ENCODE assay signal across 34 cellular contexts in genomic region chr6:108665495-108666196, GRCh38.
A peak's percentile ranks its signal among the peaks of the same experiment; 100 is the strongest.
DNase-seq lines count a peak whose midpoint lies in the region; ATAC-seq, FAIRE-seq and TF ChIP-seq lines count a peak whose summit lies in the region.
"Had no signal": no experiment of that assay in that cellular context is flagged by ENCODE, and none has a peak within 500 bp of the region (broad histone marks: within the 10 kb centered on the region; RNA-seq: fewer than 3 reads in every experiment).

No MANE protein-coding gene starts in this region.

- no peaks in the 10 kb centered on the region for H3K9me1 ChIP-seq in keratinocyte (ENCODE audit: control insufficient read depth, extremely low read depth, insufficient read depth, low read length)

- ATAC-seq in activated CD4-positive, CD25-positive, alpha-beta regulatory T cell treated with anti-CD3 and anti-CD28 coated beads, Interleukin-2, amount 50 U/mL, for 24 hours = peak; percentile 13 to 60
- ATAC-seq in GM19351 (IDR thresholded peaks at IDR 0.05; ENCODE audit: unreplicated experiment) (no peak), HG03108 (IDR thresholded peaks at IDR 0.05; ENCODE audit: unreplicated experiment) (no peak)
- ATAC-seq: gastroesophageal sphincter had no signal

- no peak overlapping the region for H2AFZ ChIP-seq in keratinocyte (ENCODE audit: control insufficient read depth, low read length)

- H3K36me3 ChIP-seq in keratinocyte (ENCODE audit: control insufficient read depth in 2 of 2, extremely low read depth in 1 of 2, insufficient read depth in 2 of 2, low read length in 2 of 2) = peaks cover 7 to 10% of the 10 kb centered on the region in 2 experiments

- TF ChIP-seq CTCF in keratinocyte (optimal IDR thresholded peaks at IDR 0.05 in 1 of 3, IDR thresholded peaks at IDR 0.05 in 1 of 3, conservative IDR thresholded peaks at IDR 0.05 in 1 of 3; ENCODE audit: extremely low read depth in 1 of 3, insufficient read depth in 2 of 3, low read length in 3 of 3) = no peak

- H4K20me1 ChIP-seq in keratinocyte (ENCODE audit: control insufficient read depth, extremely low read depth, insufficient read depth, low read length) = peaks cover 8% of the 10 kb centered on the region

- dilution Hi-C loops in keratinocyte (cut with MboI; ENCODE audit: extremely low pct_ligation_motif_present, low sequenced_read_pairs) = no loop called here

- H3K9me3 ChIP-seq in keratinocyte (ENCODE audit: control insufficient read depth, low read depth, low read length) = no peaks in the 10 kb centered on the region
- H3K9me3 ChIP-seq: esophagus muscularis mucosa, gastroesophageal sphincter, HAP-1, left ventricle myocardium inferior, MG63, SJCRH30, stomach, tibial nerve had no signal

- FAIRE-seq in keratinocyte (lab: Jason Lieb, UNC) = peak; percentile 58
- no peak for FAIRE-seq in GM12891 (lab: Jason Lieb, UNC)
- FAIRE-seq: bronchial epithelial cell, colon, GM19239, RCC 7860 had no signal

- TF ChIP-seq POLR2A in GM12891 (IDR thresholded peaks at IDR 0.05; ENCODE audit: low read depth, low read length) = no peak

- H3K4me2 ChIP-seq in keratinocyte (ENCODE audit: control insufficient read depth, extremely low read depth, insufficient read depth, low read depth, low read length) = peak overlapping the region; percentile 27

- H3K27ac ChIP-seq in keratinocyte (ENCODE audit: control insufficient read depth, insufficient read depth, low read length) = peak overlapping the region; percentile 13
- H3K27ac ChIP-seq: esophagus muscularis mucosa, gastroesophageal sphincter, left ventricle myocardium inferior, SJCRH30, stomach, tibial nerve had no signal

- H3K79me2 ChIP-seq in keratinocyte (ENCODE audit: control insufficient read depth, insufficient read depth, low read length) = peaks cover 52% of the 10 kb centered on the region

- DNase-seq in activated CD4-positive, CD25-positive, alpha-beta regulatory T cell (lab: John Stamatoyannopoulos, UW) = no peak
- peak; percentile 8 for DNase-seq in stimulated activated CD4-positive, alpha-beta T cell treated with anti-CD3 and anti-CD28 coated beads, Interleukin-1b, Interleukin-23, amount 100 ng/mL, for 48 hours
- DNase-seq in stimulated activated CD4-positive, alpha-beta T cell treated with anti-CD3 and anti-CD28 coated beads, Interleukin-4, amount 100 ng/mL, for 4 hours = no peak
- DNase-seq in keratinocyte (ENCODE audit: low read depth, low spot score) = peak; percentile 61
- DNase-seq in GM12891 (ENCODE audit: insufficient read length, low spot score) = no peak
- DNase-seq: 8988T; activated CD4-positive, CD25-positive, alpha-beta regulatory T cell treated with anti-CD3 and anti-CD28 coated beads, Interleukin-2, amount 50 U/mL, for 72 hours; activated gamma-delta T cell; amygdala; CD4-positive, alpha-beta T cell; DMS 273 treated with DMSO at 0.1 percent for 48 hours; hippocampal formation; immature natural killer cell; IMR-90; left ventricle myocardium inferior; MG63; NCI-H1417; NCI-H2081 treated with DMSO at 0.1 percent for 48 hours; NCI-H446; retina; SJCRH30; stimulated activated CD4-positive, alpha-beta T cell treated with anti-CD3 and anti-CD28 coated beads, Interleukin-4, amount 100 ng/mL, for 24 hours; stomach had no signal

- peaks cover 24% of the 10 kb centered on the region for H3K4me1 ChIP-seq in keratinocyte (ENCODE audit: control insufficient read depth, extremely low read depth, insufficient read depth, low read length)

- H3K9ac ChIP-seq in keratinocyte (ENCODE audit: control insufficient read depth, extremely low read depth, insufficient read depth, low read length) = no peak overlapping the region

- H3K27me3 ChIP-seq in keratinocyte (ENCODE audit: control insufficient read depth, extremely low read depth, insufficient read depth, low read length) = no peaks in the 10 kb centered on the region
- H3K27me3 ChIP-seq: esophagus muscularis mucosa, gastroesophageal sphincter, MG63, SJCRH30, stomach, tibial nerve had no signal

- H3K4me3 ChIP-seq in keratinocyte (ENCODE audit: control insufficient read depth in 2 of 3, extremely low read depth in 1 of 3, insufficient read depth in 2 of 3, low read depth in 1 of 3, low read length in 3 of 3) = no peak overlapping the region
- H3K4me3 ChIP-seq: esophagus muscularis mucosa, gastroesophageal sphincter, HAP-1, left ventricle myocardium inferior, MG63, SJCRH30, stomach, tibial nerve had no signal

TF ChIP-seq in GM12891, 5 proteins besides CTCF, POLR2A, EP300 and RAD21:
- TF ChIP-seq PAX5 (IDR thresholded peaks at IDR 0.05; ENCODE audit: insufficient read depth, low read length, severe bottlenecking) = no peak
- TF ChIP-seq POU2F2 (IDR thresholded peaks at IDR 0.05; ENCODE audit: low read depth, low read length) = no peak
- TF ChIP-seq SPI1 (IDR thresholded peaks at IDR 0.05; ENCODE audit: low read depth, low read length) = no peak
- no peak for TF ChIP-seq POLR2AphosphoS5 (IDR thresholded peaks at IDR 0.05; ENCODE audit: low read depth, low read length)
- no peak for TF ChIP-seq TAF1 (IDR thresholded peaks at IDR 0.05; ENCODE audit: low read depth, low read length)

Comparison
In these comparisons a context has a peak if more than half of its experiments do, and no peak if none do; other contexts are left out.
1. DNase-seq: peak in stimulated activated CD4-positive, alpha-beta T cell treated with anti-CD3 and anti-CD28 coated beads, Interleukin-1b, Interleukin-23, amount 100 ng/mL, for 48 hours (single experiment) and keratinocyte (single experiment); none in activated CD4-positive, CD25-positive, alpha-beta regulatory T cell (0 of 4), stimulated activated CD4-positive, alpha-beta T cell treated with anti-CD3 and anti-CD28 coated beads, Interleukin-4, amount 100 ng/mL, for 4 hours (0 of 2) and GM12891 (single experiment).
2. ATAC-seq: peak in activated CD4-positive, CD25-positive, alpha-beta regulatory T cell treated with anti-CD3 and anti-CD28 coated beads, Interleukin-2, amount 50 U/mL, for 24 hours (2 of 2); none in GM19351 (single experiment) and HG03108 (single experiment).